In genomic region chr15:64249406-64249805, GRCh38 we compare ENCODE assay signal across 13 cellular contexts.
DNase-seq lines count a peak whose midpoint lies in the region; ATAC-seq and TF ChIP-seq lines count a peak whose summit lies in the region.
"Had no signal": no experiment of that assay in that cellular context is flagged by ENCODE, and none has a peak within 500 bp of the region (broad histone marks: within the 10 kb centered on the region; RNA-seq: fewer than 3 reads in every experiment).

No MANE protein-coding gene starts in this region.

- peaks cover 20% of the 10 kb centered on the region for H3F3A ChIP-seq in smooth muscle cell (ENCODE audit: low read depth)

- peak overlapping the region; percentile 79 for H3K27ac ChIP-seq in hepatocyte
- peak overlapping the region; percentile 99 for H3K27ac ChIP-seq in smooth muscle cell (ENCODE audit: low read depth)

- peak overlapping the region; percentile 82 for H3K9ac ChIP-seq in smooth muscle cell (ENCODE audit: low read depth)

- H3K9me3 Mint-ChIP-seq in HFFc6 = no peaks in the 10 kb centered on the region
- H3K9me3 Mint-ChIP-seq in activated T-helper 17 cell treated with anti-CD3 and anti-CD28 coated beads, Interleukin-2, amount 50 U/mL, for 72 hours = no peaks in the 10 kb centered on the region
- no peaks in the 10 kb centered on the region for H3K9me3 Mint-ChIP-seq in activated CD8-positive, alpha-beta T cell treated with anti-CD3 and anti-CD28 coated beads, Interleukin-2, amount 10 ng/mL, durations not matched to agents 7 days and 5 days (ENCODE audit: insufficient read depth)
- H3K9me3 Mint-ChIP-seq: activated CD4-positive, alpha-beta memory T cell treated with anti-CD3 and anti-CD28 coated beads for 36 hours; activated naive CD4-positive, alpha-beta T cell treated with anti-CD3 and anti-CD28 coated beads for 36 hours had no signal

- H3K9me2 ChIP-seq in hepatocyte (replicated peaks; ENCODE audit: insufficient read depth) = no peaks in the 10 kb centered on the region

- peak overlapping the region; percentile 51 for H3K27ac Mint-ChIP-seq in HFFc6
- H3K27ac Mint-ChIP-seq in activated T-helper 17 cell treated with anti-CD3 and anti-CD28 coated beads, Interleukin-2, amount 50 U/mL, for 72 hours = peak overlapping the region; percentile 46
- no peak overlapping the region for H3K27ac Mint-ChIP-seq in activated CD8-positive, alpha-beta T cell treated with anti-CD3 and anti-CD28 coated beads, Interleukin-2, amount 10 ng/mL, durations not matched to agents 7 days and 5 days
- H3K27ac Mint-ChIP-seq: activated CD4-positive, alpha-beta memory T cell treated with anti-CD3 and anti-CD28 coated beads for 36 hours; activated naive CD4-positive, alpha-beta T cell treated with anti-CD3 and anti-CD28 coated beads for 36 hours had no signal

- CTCF ChIA-PET in activated CD8-positive, alpha-beta T cell treated with anti-CD3 and anti-CD28 coated beads, Interleukin-2, amount 10 ng/mL, durations not matched to agents 7 days and 5 days (lab: Charles Lee) = no interaction called here

- POLR2A ChIA-PET in activated CD8-positive, alpha-beta T cell treated with anti-CD3 and anti-CD28 coated beads, Interleukin-2, amount 10 ng/mL, durations not matched to agents 7 days and 5 days (lab: Charles Lee) = no interaction called here

- H3K4me3 Mint-ChIP-seq in HFFc6 = no peak overlapping the region
- no peak overlapping the region for H3K4me3 Mint-ChIP-seq in activated T-helper 17 cell treated with anti-CD3 and anti-CD28 coated beads, Interleukin-2, amount 50 U/mL, for 72 hours
- no peak overlapping the region for H3K4me3 Mint-ChIP-seq in activated CD8-positive, alpha-beta T cell treated with anti-CD3 and anti-CD28 coated beads, Interleukin-2, amount 10 ng/mL, durations not matched to agents 7 days and 5 days
- H3K4me3 Mint-ChIP-seq: activated CD4-positive, alpha-beta memory T cell treated with anti-CD3 and anti-CD28 coated beads for 36 hours; activated naive CD4-positive, alpha-beta T cell treated with anti-CD3 and anti-CD28 coated beads for 36 hours; stimulated activated naive CD8-positive, alpha-beta T cell treated with anti-CD3 and anti-CD28 coated beads, Interleukin-15, amount 100 ng/mL, for 72 hours had no signal

- H3K9me3 ChIP-seq in hepatocyte (ENCODE audit: low read depth) (no peaks in the 10 kb centered on the region), smooth muscle cell (replicated peaks; ENCODE audit: low read depth) (no peaks in the 10 kb centered on the region)

- H3K4me3 ChIP-seq in hepatocyte (no peak overlapping the region), smooth muscle cell (no peak overlapping the region)

- H3K36me3 ChIP-seq in hepatocyte (replicated peaks; ENCODE audit: insufficient read depth, low read depth) (no peaks in the 10 kb centered on the region), smooth muscle cell (ENCODE audit: low read depth) (no peaks in the 10 kb centered on the region)

- no peak for TF ChIP-seq CTCF in HFFc6 (IDR thresholded peaks at IDR 0.05)
- TF ChIP-seq CTCF in hepatocyte (IDR thresholded peaks at IDR 0.05; ENCODE audit: poor library complexity) = no peak
- no peak for TF ChIP-seq CTCF in smooth muscle cell (IDR thresholded peaks at IDR 0.05; ENCODE audit: borderline replicate concordance, insufficient read depth, poor library complexity, severe bottlenecking)

- no peak for ATAC-seq in activated T-helper 17 cell treated with anti-CD3 and anti-CD28 coated beads, Interleukin-2, amount 50 U/mL, for 72 hours (replicated peaks)
- ATAC-seq in HG02973 (IDR thresholded peaks at IDR 0.05; ENCODE audit: unreplicated experiment) = no peak
- no peak for ATAC-seq in activated CD8-positive, alpha-beta T cell treated with anti-CD3 and anti-CD28 coated beads, Interleukin-2, amount 10 ng/mL, durations not matched to agents 7 days and 5 days
- ATAC-seq: right cardiac atrium; stimulated activated naive CD8-positive, alpha-beta T cell treated with anti-CD3 and anti-CD28 coated beads, Interleukin-15, amount 100 ng/mL, for 72 hours had no signal

- H3K27me3 ChIP-seq in hepatocyte (no peaks in the 10 kb centered on the region), smooth muscle cell (ENCODE audit: low read depth) (no peaks in the 10 kb centered on the region)

- peaks cover 10% of the 10 kb centered on the region; the same call in 1 of the 2 replicates for H3K36me3 Mint-ChIP-seq in HFFc6 (ENCODE audit: low read depth)
- peaks cover 26% of the 10 kb centered on the region for H3K36me3 Mint-ChIP-seq in activated T-helper 17 cell treated with anti-CD3 and anti-CD28 coated beads, Interleukin-2, amount 50 U/mL, for 72 hours (ENCODE audit: low read depth)
- H3K36me3 Mint-ChIP-seq in activated CD8-positive, alpha-beta T cell treated with anti-CD3 and anti-CD28 coated beads, Interleukin-2, amount 10 ng/mL, durations not matched to agents 7 days and 5 days (ENCODE audit: low read depth) = peaks cover 30% of the 10 kb centered on the region

- H3K4me2 ChIP-seq in hepatocyte (no peak overlapping the region), smooth muscle cell (no peak overlapping the region)

- H3K27me3 Mint-ChIP-seq in HFFc6 (ENCODE audit: insufficient read depth) = no peaks in the 10 kb centered on the region
- H3K27me3 Mint-ChIP-seq in activated T-helper 17 cell treated with anti-CD3 and anti-CD28 coated beads, Interleukin-2, amount 50 U/mL, for 72 hours = no peaks in the 10 kb centered on the region
- H3K27me3 Mint-ChIP-seq in activated CD8-positive, alpha-beta T cell treated with anti-CD3 and anti-CD28 coated beads, Interleukin-2, amount 10 ng/mL, durations not matched to agents 7 days and 5 days (ENCODE audit: low read depth) = no peaks in the 10 kb centered on the region
- H3K27me3 Mint-ChIP-seq: stimulated activated naive CD8-positive, alpha-beta T cell treated with anti-CD3 and anti-CD28 coated beads, Interleukin-15, amount 100 ng/mL, for 72 hours had no signal

- peaks cover 69% of the 10 kb centered on the region for H3K4me1 Mint-ChIP-seq in HFFc6 (ENCODE audit: low read depth)
- peaks cover 36% of the 10 kb centered on the region for H3K4me1 Mint-ChIP-seq in activated T-helper 17 cell treated with anti-CD3 and anti-CD28 coated beads, Interleukin-2, amount 50 U/mL, for 72 hours
- peaks cover 44% of the 10 kb centered on the region for H3K4me1 Mint-ChIP-seq in activated CD8-positive, alpha-beta T cell treated with anti-CD3 and anti-CD28 coated beads, Interleukin-2, amount 10 ng/mL, durations not matched to agents 7 days and 5 days (ENCODE audit: low read depth)

- DNase-seq in HFFc6 = no peak
- peak; percentile 37 for DNase-seq in hepatocyte (ENCODE audit: low spot score)
- DNase-seq in smooth muscle cell (lab: John Stamatoyannopoulos, UW; ENCODE audit: unreplicated experiment) = no peak
- no peak for DNase-seq in NCI-H2107 treated with DMSO at 0.1 percent for 48 hours (lab: John Stamatoyannopoulos, UW; ENCODE audit: unreplicated experiment)
- DNase-seq in activated CD8-positive, alpha-beta T cell treated with anti-CD3 and anti-CD28 coated beads, Interleukin-2, amount 10 ng/mL, durations not matched to agents 7 days and 5 days = no peak
- DNase-seq: activated CD4-positive, alpha-beta memory T cell treated with anti-CD3 and anti-CD28 coated beads for 36 hours; activated naive CD4-positive, alpha-beta T cell treated with anti-CD3 and anti-CD28 coated beads for 36 hours; central memory CD4-positive, alpha-beta T cell; NCI-H2107; right cardiac atrium; stimulated activated naive CD8-positive, alpha-beta T cell treated with anti-CD3 and anti-CD28 coated beads, Interleukin-15, amount 100 ng/mL, for 72 hours had no signal

- H2AFZ ChIP-seq in hepatocyte (no peak overlapping the region), smooth muscle cell (ENCODE audit: low read depth) (no peak overlapping the region)

- WGBS in hepatocyte (ENCODE audit: low lambda C conversion rate, missing lambda C conversion rate) = 72% methylated on average over 3 of the region's 3 CpGs
- WGBS in smooth muscle cell (ENCODE audit: low lambda C conversion rate) = 78% methylated on average over 3 of the region's 3 CpGs

- H4K20me1 ChIP-seq in hepatocyte (ENCODE audit: insufficient read depth, poor library complexity, severe bottlenecking) (no peaks in the 10 kb centered on the region), smooth muscle cell (ENCODE audit: low read depth) (peaks cover 15% of the 10 kb centered on the region)

- H3K79me2 ChIP-seq in hepatocyte = peaks cover 19% of the 10 kb centered on the region
- H3K79me2 ChIP-seq in smooth muscle cell (ENCODE audit: low read depth) = peaks cover 32% of the 10 kb centered on the region

- H3K4me1 ChIP-seq in hepatocyte (ENCODE audit: insufficient read depth) (peaks cover 21% of the 10 kb centered on the region), smooth muscle cell (ENCODE audit: low read depth) (peaks cover 9% of the 10 kb centered on the region)
